Comparison of ENCODE assay signal across 33 cellular contexts in genomic region chr5:6522983-6523382, GRCh38.
"Had no signal": no experiment of that assay in that cellular context is flagged by ENCODE, and none has a peak within 500 bp of the region (broad histone marks: within the 10 kb centered on the region; RNA-seq: fewer than 3 reads in every experiment).

No MANE protein-coding gene starts in this region.

- H3K27me3 ChIP-seq: brain microvascular endothelial cell, foreskin keratinocyte, gastrocnemius medialis, heart left ventricle had no signal

- DNase-seq: activated B cell treated with CpG ODN at 0.5 μM for 24 hours; activated CD4-positive, alpha-beta memory T cell treated with anti-CD3 and anti-CD28 coated beads for 36 hours; activated CD4-positive, alpha-beta T cell treated with anti-CD3 and anti-CD28 coated beads for 48 hours; activated CD4-positive, alpha-beta T cell treated with anti-CD3 and anti-CD28 coated beads, Interleukin-2, amount 50 U/mL, for 1 hour; activated CD8-positive, alpha-beta memory T cell treated with anti-CD3 and anti-CD28 coated beads, Interleukin-2, amount 10 ng/mL, durations not matched to agents 7 days and 5 days; activated CD8-positive, alpha-beta memory T cell treated with anti-CD3 and anti-CD28 coated beads, Interleukin-2, amount 50 U/mL, for 4 hours; activated CD8-positive, alpha-beta T cell treated with anti-CD3 and anti-CD28 coated beads, Interleukin-2, amount 10 ng/mL, durations not matched to agents 7 days and 5 days; activated gamma-delta T cell; activated naive CD4-positive, alpha-beta T cell; activated naive CD4-positive, alpha-beta T cell treated with anti-CD3 and anti-CD28 coated beads, Interleukin-2, amount 10 ng/mL, durations not matched to agents 7 days and 5 days; activated naive CD8-positive, alpha-beta T cell treated with anti-CD3 and anti-CD28 coated beads, Interleukin-2, amount 10 ng/mL, durations not matched to agents 7 days and 5 days; activated T-cell treated with anti-CD3 and anti-CD28 coated beads, Interleukin-2, amount 50 U/mL, for 1 hour; activated T-cell treated with anti-CD3 and anti-CD28 coated beads, Interleukin-2, amount 50 U/mL, for 48 hours; brain microvascular endothelial cell; cortex of kidney; dermis blood vessel endothelial cell; effector CD4-positive, alpha-beta T cell; effector memory CD8-positive, alpha-beta T cell; erythroblast; foreskin keratinocyte; gastrocnemius medialis; glutamatergic neuron; heart left ventricle; T-helper 1 cell; T-helper 17 cell; T1000; WERI-Rb-1 had no signal

- H3K36me3 Mint-ChIP-seq: activated CD4-positive, alpha-beta memory T cell treated with anti-CD3 and anti-CD28 coated beads for 36 hours; activated CD8-positive, alpha-beta memory T cell treated with anti-CD3 and anti-CD28 coated beads, Interleukin-2, amount 10 ng/mL, durations not matched to agents 7 days and 5 days; activated naive CD4-positive, alpha-beta T cell treated with anti-CD3 and anti-CD28 coated beads, Interleukin-2, amount 10 ng/mL, durations not matched to agents 7 days and 5 days; activated naive CD4-positive, alpha-beta T cell treated with anti-CD3 and anti-CD28 coated beads, Interleukin-2, amount 50 U/mL, for 72 hours; activated naive CD8-positive, alpha-beta T cell treated with anti-CD3 and anti-CD28 coated beads, Interleukin-2, amount 10 ng/mL, durations not matched to agents 7 days and 5 days had no signal

- H3K4me1 Mint-ChIP-seq: activated B cell treated with CpG ODN at 0.5 μM for 24 hours; activated CD8-positive, alpha-beta memory T cell treated with anti-CD3 and anti-CD28 coated beads, Interleukin-2, amount 10 ng/mL, durations not matched to agents 7 days and 5 days; activated naive CD4-positive, alpha-beta T cell treated with anti-CD3 and anti-CD28 coated beads, Interleukin-2, amount 10 ng/mL, durations not matched to agents 7 days and 5 days; activated naive CD8-positive, alpha-beta T cell treated with anti-CD3 and anti-CD28 coated beads, Interleukin-2, amount 10 ng/mL, durations not matched to agents 7 days and 5 days; central memory CD8-positive, alpha-beta T cell; T-helper 17 cell had no signal

- H3K27ac ChIP-seq: brain microvascular endothelial cell, esophagus muscularis mucosa, foreskin keratinocyte, gastrocnemius medialis, heart left ventricle, WERI-Rb-1 had no signal

- H3K4me3 Mint-ChIP-seq: activated B cell treated with CpG ODN at 0.5 μM for 24 hours; activated CD4-positive, alpha-beta memory T cell treated with anti-CD3 and anti-CD28 coated beads for 36 hours; activated CD8-positive, alpha-beta memory T cell treated with anti-CD3 and anti-CD28 coated beads, Interleukin-2, amount 10 ng/mL, durations not matched to agents 7 days and 5 days; activated CD8-positive, alpha-beta T cell treated with anti-CD3 and anti-CD28 coated beads, Interleukin-2, amount 10 ng/mL, durations not matched to agents 7 days and 5 days; activated naive CD4-positive, alpha-beta T cell treated with anti-CD3 and anti-CD28 coated beads, Interleukin-2, amount 10 ng/mL, durations not matched to agents 7 days and 5 days; activated naive CD8-positive, alpha-beta T cell treated with anti-CD3 and anti-CD28 coated beads, Interleukin-2, amount 10 ng/mL, durations not matched to agents 7 days and 5 days; activated T-helper 1 cell treated with anti-CD3 and anti-CD28 coated beads, Interleukin-12 subunit alpha, Interleukin-12 subunit beta, Interleukin-2, Interleukin-4 antibody, amounts not matched to agents 30 ng/mL and 10 ng/mL and 1 ng/mL, durations not matched to agents 14 hours and 24 hours and 36 hours; central memory CD8-positive, alpha-beta T cell; effector memory CD8-positive, alpha-beta T cell; T-helper 17 cell; T-helper 2 cell treated with Interferon-gamma antibody and Interleukin-4, amounts not matched to agents 5 μg/mL and 100 μg/mL, for 36 hours had no signal

- H3K9me3 ChIP-seq: esophagus muscularis mucosa, gastrocnemius medialis, heart left ventricle had no signal

- H3K36me3 ChIP-seq: brain microvascular endothelial cell, esophagus muscularis mucosa, gastrocnemius medialis, heart left ventricle, WERI-Rb-1 had no signal

- ATAC-seq: activated CD4-positive, CD25-positive, alpha-beta regulatory T cell treated with anti-CD3 and anti-CD28 coated beads, Interleukin-2, amount 50 U/mL, for 24 hours; activated CD8-positive, alpha-beta memory T cell treated with anti-CD3 and anti-CD28 coated beads, Interleukin-2, amount 10 ng/mL, durations not matched to agents 7 days and 5 days; activated CD8-positive, alpha-beta T cell treated with anti-CD3 and anti-CD28 coated beads, Interleukin-2, amount 10 ng/mL, durations not matched to agents 7 days and 5 days; activated naive CD4-positive, alpha-beta T cell treated with anti-CD3 and anti-CD28 coated beads, Interleukin-2, amount 50 U/mL, for 72 hours; effector memory CD8-positive, alpha-beta T cell; foreskin keratinocyte; gastrocnemius medialis; heart left ventricle; T-helper 17 cell had no signal

- H3K4me1 ChIP-seq: esophagus muscularis mucosa, foreskin keratinocyte, heart left ventricle had no signal

- H3K27ac Mint-ChIP-seq: activated B cell treated with CpG ODN at 0.5 μM for 24 hours; activated CD4-positive, alpha-beta memory T cell treated with anti-CD3 and anti-CD28 coated beads for 36 hours; activated CD8-positive, alpha-beta memory T cell treated with anti-CD3 and anti-CD28 coated beads, Interleukin-2, amount 10 ng/mL, durations not matched to agents 7 days and 5 days; activated CD8-positive, alpha-beta T cell treated with anti-CD3 and anti-CD28 coated beads, Interleukin-2, amount 10 ng/mL, durations not matched to agents 7 days and 5 days; activated naive CD4-positive, alpha-beta T cell treated with anti-CD3 and anti-CD28 coated beads, Interleukin-2, amount 10 ng/mL, durations not matched to agents 7 days and 5 days; activated naive CD4-positive, alpha-beta T cell treated with anti-CD3 and anti-CD28 coated beads, Interleukin-2, amount 50 U/mL, for 72 hours; activated naive CD8-positive, alpha-beta T cell treated with anti-CD3 and anti-CD28 coated beads, Interleukin-2, amount 10 ng/mL, durations not matched to agents 7 days and 5 days; activated T-helper 1 cell treated with anti-CD3 and anti-CD28 coated beads, Interleukin-12 subunit alpha, Interleukin-12 subunit beta, Interleukin-2, Interleukin-4 antibody, amounts not matched to agents 30 ng/mL and 10 ng/mL and 1 ng/mL, durations not matched to agents 14 hours and 24 hours and 36 hours; effector memory CD8-positive, alpha-beta T cell; T-helper 17 cell; T-helper 2 cell treated with Interferon-gamma antibody and Interleukin-4, amounts not matched to agents 5 μg/mL and 100 μg/mL, for 36 hours had no signal

- H3K4me3 ChIP-seq: esophagus muscularis mucosa, gastrocnemius medialis, heart left ventricle had no signal

- H3K9me3 Mint-ChIP-seq: activated B cell treated with CpG ODN at 0.5 μM for 24 hours; activated CD4-positive, alpha-beta memory T cell treated with anti-CD3 and anti-CD28 coated beads for 36 hours; activated naive CD4-positive, alpha-beta T cell treated with anti-CD3 and anti-CD28 coated beads, Interleukin-2, amount 10 ng/mL, durations not matched to agents 7 days and 5 days; activated naive CD4-positive, alpha-beta T cell treated with anti-CD3 and anti-CD28 coated beads, Interleukin-2, amount 50 U/mL, for 72 hours; activated naive CD8-positive, alpha-beta T cell treated with anti-CD3 and anti-CD28 coated beads, Interleukin-2, amount 10 ng/mL, durations not matched to agents 7 days and 5 days; activated T-helper 1 cell treated with anti-CD3 and anti-CD28 coated beads, Interleukin-12 subunit alpha, Interleukin-12 subunit beta, Interleukin-2, Interleukin-4 antibody, amounts not matched to agents 30 ng/mL and 10 ng/mL and 1 ng/mL, durations not matched to agents 14 hours and 24 hours and 36 hours; central memory CD8-positive, alpha-beta T cell; effector memory CD8-positive, alpha-beta T cell; T-helper 2 cell treated with Interferon-gamma antibody and Interleukin-4, amounts not matched to agents 5 μg/mL and 100 μg/mL, for 36 hours had no signal
